In genomic region chr3:165883126-165883525, GRCh38 we compare ENCODE assay signal across 19 cellular contexts. TPM values are rescaled to one million over a fixed set of nuclear protein-coding genes. Genes with fewer than 3 reads are reported as not detected.
A peak's percentile ranks its signal among the peaks of the same experiment; 100 is the strongest.
DNase-seq lines count a peak whose midpoint lies in the region; ATAC-seq, FAIRE-seq and TF ChIP-seq lines count a peak whose summit lies in the region.
"Had no signal": no experiment of that assay in that cellular context is flagged by ENCODE, and none has a peak within 500 bp of the region (broad histone marks: within the 10 kb centered on the region; RNA-seq: fewer than 3 reads in every experiment).

No MANE protein-coding gene starts in this region.

- H2AK5ac ChIP-seq in H1 (ENCODE audit: low read depth, low read length): no peak overlapping the region

- no peak for DNase-seq in HCT116 (ENCODE audit: low read depth, low spot score)
- DNase-seq in LNCaP clone FGC (ENCODE audit: low read depth): no peak
- no peak for DNase-seq in H1 (ENCODE audit: low read depth in 1 of 2, low spot score in 2 of 2)
- DNase-seq in NCI-H2171 treated with DMSO at 0.1 percent for 48 hours (lab: John Stamatoyannopoulos, UW): no peak
- no peak for DNase-seq in CD1c-positive myeloid dendritic cell (ENCODE audit: extremely low spot score)
- DNase-seq: BE2C; Calu3; CD4-positive, alpha-beta memory T cell; DMS79 treated with DMSO at 0.1 percent for 48 hours; GF-D8 had no signal

- H3K4me3 ChIP-seq in HCT116 (replicated peaks in 1 of 2; ENCODE audit: low read depth in 1 of 2, low read length in 2 of 2) (peak overlapping the region in 1 of 2 experiments; percentile 59; a peak in 1 of 4 replicates), LNCaP clone FGC (ENCODE audit: low read depth, low read length) (peak overlapping the region; percentile 44; the same call in 1 of the 2 replicates), OCI-LY1 (ENCODE audit: low read depth, low read length, poor library complexity, severe bottlenecking) (no peak overlapping the region), H1 (ENCODE audit: extremely low read depth in 1 of 4, insufficient read depth in 2 of 4, low read depth in 3 of 4, low read length in 4 of 4) (no peak overlapping the region)
- H3K4me3 ChIP-seq: BLaER1 treated with 17β-estradiol and CSF1 and Interleukin-3, amounts not matched to agents 10 nM and 100 nM; GM23338; HAP-1 had no signal

- no peaks in the 10 kb centered on the region for H4K20me1 ChIP-seq in HCT116 (ENCODE audit: insufficient read depth)
- H4K20me1 ChIP-seq in OCI-LY1 (ENCODE audit: insufficient read depth, low read length): no peaks in the 10 kb centered on the region
- no peaks in the 10 kb centered on the region for H4K20me1 ChIP-seq in H1 (replicated peaks in 1 of 2; ENCODE audit: control insufficient read depth in 1 of 2, insufficient read depth in 2 of 2, low read length in 2 of 2)
- H4K20me1 ChIP-seq: BLaER1 treated with 17β-estradiol and CSF1 and Interleukin-3, amounts not matched to agents 10 nM and 100 nM had no signal

- no peaks in the 10 kb centered on the region for H3K23me2 ChIP-seq in H1 (ENCODE audit: low read depth, low read length)

- BruUV-seq in HCT116 (replicated peaks; lab: Mats Ljungman, UMichigan): no TSS peak

- ATAC-seq in HCT116: no peak
- no peak for ATAC-seq in HG02588 (IDR thresholded peaks at IDR 0.05; ENCODE audit: unreplicated experiment)
- no peak for ATAC-seq in GM19395 (IDR thresholded peaks at IDR 0.05; ENCODE audit: unreplicated experiment)
- ATAC-seq: GM23338 had no signal

- no peak overlapping the region for H4K91ac ChIP-seq in H1 (replicated peaks; ENCODE audit: insufficient read length, low read length)

- no peaks in the 10 kb centered on the region for H3K36me3 ChIP-seq in HCT116 (ENCODE audit: control insufficient read depth in 1 of 2, insufficient read depth in 2 of 2, low read length in 2 of 2)
- no peaks in the 10 kb centered on the region for H3K36me3 ChIP-seq in OCI-LY1 (ENCODE audit: insufficient read depth, low read length)
- no peaks in the 10 kb centered on the region for H3K36me3 ChIP-seq in H1 (ENCODE audit: control insufficient read depth in 2 of 4, insufficient read depth in 4 of 4, low read length in 3 of 4)
- H3K36me3 ChIP-seq: BE2C; BLaER1 treated with 17β-estradiol and CSF1 and Interleukin-3, amounts not matched to agents 10 nM and 100 nM; HAP-1 had no signal

- no peak overlapping the region for H3K18ac ChIP-seq in H1 (ENCODE audit: extremely low read depth, low read length)

- no peak for FAIRE-seq in H1 (lab: Jason Lieb, UNC)
- FAIRE-seq: GM12892 had no signal

- peak overlapping the region; percentile 66 for H3K4me2 ChIP-seq in HCT116 (ENCODE audit: low read length)
- no peak overlapping the region for H3K4me2 ChIP-seq in OCI-LY1 (ENCODE audit: low read length)
- no peak overlapping the region for H3K4me2 ChIP-seq in H1 (ENCODE audit: insufficient read depth in 1 of 2, low read depth in 2 of 2, low read length in 2 of 2)
- H3K4me2 ChIP-seq: BLaER1 treated with 17β-estradiol and CSF1 and Interleukin-3, amounts not matched to agents 10 nM and 100 nM; GM23338 had no signal

- H2BK20ac ChIP-seq in H1 (ENCODE audit: low read length): no peak overlapping the region

- intact Hi-C loops in HCT116 (cut with micrococcal nuclease): no loop called here

- H2AFZ ChIP-seq in HCT116 (ENCODE audit: low read depth, low read length, poor library complexity, severe bottlenecking) (peak overlapping the region; percentile 73), OCI-LY1 (ENCODE audit: low read length) (0 out of 2 replicates have a peak overlapping the region, but pooled peaks have one; percentile 83), H1 (ENCODE audit: low read length) (no peak overlapping the region)
- H2AFZ ChIP-seq: GM23338 had no signal

- H3K4ac ChIP-seq in H1 (replicated peaks; ENCODE audit: insufficient read length, low read depth, low read length): no peak overlapping the region

- WGBS in H1 (ENCODE audit: extremely low coverage in 1 of 2, insufficient coverage in 1 of 2, insufficient read length in 1 of 2, insufficient replicate concordance in 2 of 2, low coverage in 1 of 2, low lambda C conversion rate in 2 of 2, missing lambda C conversion rate in 1 of 2), 2 experiments: 75% methylated on average over 2 of the region's 2 CpGs; no CpG with 5 or more reads in 1 of the 2 experiments

- H3K23ac ChIP-seq in H1 (ENCODE audit: insufficient read length): no peak overlapping the region

- no peak overlapping the region for H3K14ac ChIP-seq in H1 (ENCODE audit: insufficient read length)

- no peak overlapping the region for H2BK120ac ChIP-seq in H1 (replicated peaks; ENCODE audit: low read depth, low read length)

- RAD21 ChIA-PET in HCT116 (lab: Charles Lee; ENCODE audit: low non-redundant PET in 1 of 2, low total read pairs in 2 of 2, uncharacterized antibody in 2 of 2, unreplicated experiment in 2 of 2): no interaction called here

- H4K5ac ChIP-seq in H1 (ENCODE audit: insufficient read length, low read depth, low read length): no peak overlapping the region

- CTCF ChIA-PET in HCT116 (lab: Charles Lee) (interaction anchor here (0.9 kb wide), 1 partner anchor 8 kb away, joined by 3 read pairs; no protein-coding TSS in a partner anchor), H1 (lab: Charles Lee; ENCODE audit: partially characterized antibody) (interaction anchor here (3.0 kb wide), 1 partner anchor 13 kb away, joined by 15 read pairs; no protein-coding TSS in a partner anchor)

- H3K27me3 ChIP-seq in HCT116 (ENCODE audit: insufficient read depth, low read length) (no peaks in the 10 kb centered on the region), OCI-LY1 (ENCODE audit: insufficient read depth, low read length) (no peaks in the 10 kb centered on the region), H1 (replicated peaks in 1 of 4; ENCODE audit: control insufficient read depth in 3 of 4, extremely low read depth in 1 of 4, insufficient read depth in 3 of 4, low read length in 3 of 4) (no peaks in the 10 kb centered on the region)
- H3K27me3 ChIP-seq: BE2C; BLaER1 treated with 17β-estradiol and CSF1 and Interleukin-3, amounts not matched to agents 10 nM and 100 nM had no signal

- H4K8ac ChIP-seq in H1 (ENCODE audit: extremely low read depth, insufficient read depth, low read length): no peak overlapping the region

- TF ChIP-seq RAD21 in HCT116 (IDR thresholded peaks at IDR 0.05; ENCODE audit: low read depth) (no peak), H1 (IDR thresholded peaks at IDR 0.05 in 1 of 2, conservative IDR thresholded peaks at IDR 0.05 in 1 of 2; ENCODE audit: low read depth in 2 of 2, low read length in 2 of 2) (no peak)

- no peak for TF ChIP-seq POLR2A in HCT116 (IDR thresholded peaks at IDR 0.05; ENCODE audit: borderline replicate concordance, extremely low read depth, insufficient read depth, insufficient read length)
- no peak for TF ChIP-seq POLR2A in H1 (IDR thresholded peaks at IDR 0.05; ENCODE audit: control extremely low read depth in 1 of 2, low read depth in 2 of 2, low read length in 2 of 2)

- H2BK5ac ChIP-seq in H1 (ENCODE audit: low read depth, low read length): no peak overlapping the region

- H3K9me2 ChIP-seq in HCT116 (ENCODE audit: insufficient read depth): no peaks in the 10 kb centered on the region
- peaks cover 4% of the 10 kb centered on the region; the same call in 1 of the 2 replicates for H3K9me2 ChIP-seq in OCI-LY1 (ENCODE audit: low read depth, low read length)

- no peak overlapping the region for H3K9ac ChIP-seq in HCT116 (ENCODE audit: low read length)
- no peak overlapping the region for H3K9ac ChIP-seq in OCI-LY1 (ENCODE audit: low read length)
- H3K9ac ChIP-seq in H1 (replicated peaks in 1 of 4; ENCODE audit: extremely low read depth in 1 of 4, low read depth in 3 of 4, low read length in 3 of 4): no peak overlapping the region
- H3K9ac ChIP-seq: BLaER1 treated with 17β-estradiol and CSF1 and Interleukin-3, amounts not matched to agents 10 nM and 100 nM had no signal

- H3K79me1 ChIP-seq in H1 (ENCODE audit: low read depth, low read length): no peaks in the 10 kb centered on the region

- no peaks in the 10 kb centered on the region for H3F3A ChIP-seq in OCI-LY1 (ENCODE audit: insufficient read depth, low read length)

- H3K27ac ChIP-seq in HCT116 (ENCODE audit: low read depth, low read length) (no peak overlapping the region), OCI-LY1 (ENCODE audit: low read depth, low read length, poor library complexity, severe bottlenecking) (no peak overlapping the region), H1 (ENCODE audit: low read depth, low read length) (no peak overlapping the region)
- H3K27ac ChIP-seq: BLaER1 treated with 17β-estradiol and CSF1 and Interleukin-3, amounts not matched to agents 10 nM and 100 nM had no signal

- H3K4me1 ChIP-seq in HCT116 (ENCODE audit: control insufficient read depth in 1 of 2, insufficient read depth in 2 of 2, low read length in 2 of 2) (peaks cover 0 to 4% of the 10 kb centered on the region in 2 experiments; a peak in 1 of 4 replicates), OCI-LY1 (ENCODE audit: insufficient read depth, low read length, severe bottlenecking) (no peaks in the 10 kb centered on the region), H1 (replicated peaks in 1 of 4; ENCODE audit: control insufficient read depth in 3 of 4, insufficient read depth in 4 of 4, low read length in 3 of 4) (peaks cover 0 to 6% (median 2%) of the 10 kb centered on the region in 4 experiments; a peak in 2 of 7 replicates)
- H3K4me1 ChIP-seq: BE2C; BLaER1 treated with 17β-estradiol and CSF1 and Interleukin-3, amounts not matched to agents 10 nM and 100 nM; HAP-1 had no signal

- no peaks in the 10 kb centered on the region for H3K9me3 ChIP-seq in HCT116 (ENCODE audit: control insufficient read depth in 1 of 2, insufficient read depth in 1 of 2, low read depth in 1 of 2, low read length in 2 of 2)
- no peaks in the 10 kb centered on the region for H3K9me3 ChIP-seq in OCI-LY1 (ENCODE audit: low read length)
- no peaks in the 10 kb centered on the region for H3K9me3 ChIP-seq in H1 (ENCODE audit: insufficient read depth in 2 of 2, low read depth in 1 of 2, low read length in 1 of 2)
- H3K9me3 ChIP-seq: BE2C; BLaER1 treated with 17β-estradiol and CSF1 and Interleukin-3, amounts not matched to agents 10 nM and 100 nM; HAP-1 had no signal

- no peak for TF ChIP-seq EP300 in H1 (IDR thresholded peaks at IDR 0.05; ENCODE audit: borderline replicate concordance in 1 of 2, low read depth in 2 of 2, low read length in 2 of 2)

- TF ChIP-seq CTCF in HCT116 (IDR thresholded peaks at IDR 0.05 in 2 of 3, conservative IDR thresholded peaks at IDR 0.05 in 1 of 3; ENCODE audit: borderline replicate concordance in 1 of 3, insufficient read depth in 1 of 3, low read depth in 2 of 3, low read length in 2 of 3) (no peak), LNCaP clone FGC (IDR thresholded peaks at IDR 0.05; ENCODE audit: control insufficient read depth, extremely low read depth, insufficient read depth) (no peak), OCI-LY1 (IDR thresholded peaks at IDR 0.05; ENCODE audit: low read length) (no peak), H1 (IDR thresholded peaks at IDR 0.05; ENCODE audit: control extremely low read depth in 1 of 3, insufficient read depth in 1 of 3, low read depth in 1 of 3, low read length in 3 of 3) (no peak)

- POLR2A ChIA-PET in HCT116 (lab: Charles Lee) (no interaction called here), H1 (lab: Charles Lee; ENCODE audit: partially characterized antibody) (no interaction called here)

- no peak overlapping the region for H2BK15ac ChIP-seq in H1 (ENCODE audit: low read length)

- H2BK12ac ChIP-seq in H1 (ENCODE audit: low read depth, low read length): no peak overlapping the region

- H3K79me2 ChIP-seq in HCT116 (ENCODE audit: insufficient read depth, low read length) (no peaks in the 10 kb centered on the region; the same call in 1 of the 2 replicates), OCI-LY1 (ENCODE audit: insufficient read depth, low read length) (no peaks in the 10 kb centered on the region), H1 (ENCODE audit: control insufficient read depth in 1 of 2, insufficient read depth in 2 of 2, low read length in 2 of 2) (no peaks in the 10 kb centered on the region)

- no peak overlapping the region for H3K56ac ChIP-seq in H1 (replicated peaks; ENCODE audit: insufficient read length, low read depth, low read length)

RNA-seq across cellular contexts. Expression of gene BCHE, which starts 45.9 kb away (rescaled TPM):
- total RNA-seq in HCT116 (2021; ENCODE audit: unreplicated experiment): not detected
- polyA plus RNA-seq in HCT116 (2012): not detected in 2 replicates
- 1.7 and 1.9 TPM in 2 replicates for total RNA-seq in H1 (2021; fragmentation: NEBNext Ultra II Directional; extraction: Animal tissue kit (Norgen Biotek cat#: 25700))
- 0.35 and 0.56 TPM in 2 replicates for polyA plus RNA-seq in H1 (2011; rRNA removed)
- polyA plus RNA-seq in H1 (2011; cell fraction: cytosol; rRNA removed): 0.57 TPM
- 0.07 TPM for polyA plus RNA-seq in H1 (2011; cell fraction: nucleus; rRNA removed)
- 0.98 to 1.4 TPM (median 1.2 TPM) in 4 replicates for polyA plus RNA-seq in H1 (2012, experiment 1 of 2)
- polyA plus RNA-seq in H1 (2012, experiment 2 of 2): not detected
- 6.1 TPM for polyA plus RNA-seq in H1 (2013, experiment 1 of 2)
- 5.9 TPM for polyA plus RNA-seq in H1 (2013, experiment 2 of 2)
- 0.82 and 1.2 TPM in 2 replicates for polyA minus RNA-seq in H1 (2011; rRNA and poly(A)+ RNA removed)
- polyA minus RNA-seq in H1 (2011; cell fraction: cytosol; rRNA and poly(A)+ RNA removed): 0.59 TPM
- 0.70 TPM for polyA minus RNA-seq in H1 (2011; cell fraction: nucleus; rRNA and poly(A)+ RNA removed)
- total RNA-seq: CD4-positive, alpha-beta memory T cell; G401 had no signal
- polyA plus RNA-seq: CD14-positive monocyte; CD4-positive, alpha-beta memory T cell had no signal

Comparison
In these comparisons a context has a peak if more than half of its experiments do, and no peak if none do; other contexts are left out.
1. Of the 16 proteins assayed by ChIP-seq in both H1 and HCT116: peak only in H1: CEBPB; only in HCT116: none; in both: none; in neither: 15.